10 cellular contexts compared by ENCODE assay signal in genomic region chr16:78962457-78962929, GRCh38.
DNase-seq lines count a peak whose midpoint lies in the region; ATAC-seq lines count a peak whose summit lies in the region.
"Had no signal": no experiment of that assay in that cellular context is flagged by ENCODE, and none has a peak within 500 bp of the region (broad histone marks: within the 10 kb centered on the region; RNA-seq: fewer than 3 reads in every experiment).

No MANE protein-coding gene starts in this region.

- DNase-seq in stimulated activated naive CD4-positive, alpha-beta T cell treated with Interleukin-2 at 50 U/mL for 16 hours (lab: John Stamatoyannopoulos, UW), result peak; percentile 6
- DNase-seq in stimulated activated naive CD4-positive, alpha-beta T cell (lab: John Stamatoyannopoulos, UW), result no peak
- no peak for DNase-seq in head of caudate nucleus
- no peak for DNase-seq in left ventricle myocardium superior
- DNase-seq in DMS 273 (lab: John Stamatoyannopoulos, UW; ENCODE audit: unreplicated experiment), result no peak
- no peak for DNase-seq in DMS153 (lab: John Stamatoyannopoulos, UW)
- DNase-seq: AML-193, GOT3 had no signal

- peak; percentile 87 for ATAC-seq in HG02571 (IDR thresholded peaks at IDR 0.05; ENCODE audit: unreplicated experiment)
- ATAC-seq in HG03460 (IDR thresholded peaks at IDR 0.05; ENCODE audit: unreplicated experiment), result peak; percentile 93
- ATAC-seq in left ventricle myocardium superior, result no peak

- intact Hi-C loops in head of caudate nucleus (cut with DNase I) (no loop called here), left ventricle myocardium superior (cut with micrococcal nuclease) (no loop called here)
